In the genomic region with DNA sequence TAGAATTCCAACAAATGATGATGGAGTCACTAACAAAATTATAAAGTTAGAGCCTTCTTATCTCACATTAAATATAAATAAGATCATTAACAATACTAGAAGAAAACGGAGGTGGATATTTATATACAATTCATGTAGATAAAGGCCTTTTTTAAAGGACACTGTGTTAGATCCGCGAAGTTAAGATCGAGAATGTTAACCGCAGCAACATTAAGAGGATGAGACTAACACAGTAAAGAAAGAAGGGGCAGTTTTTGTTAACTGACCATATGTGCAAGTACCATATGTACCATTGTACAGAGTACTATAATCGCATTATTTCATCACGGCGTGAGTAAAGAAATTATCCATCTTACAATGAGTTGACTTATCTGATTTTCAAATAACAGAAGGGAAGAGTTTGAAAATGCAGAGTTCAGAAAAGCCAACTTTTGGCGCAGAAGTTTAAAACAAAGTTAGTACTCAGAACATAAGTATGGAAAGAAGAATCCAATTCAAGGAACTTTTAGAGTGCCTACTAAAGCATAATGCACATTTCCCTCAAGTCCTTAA, we compare ENCODE assay signal across 8 cellular contexts. TPM values are rescaled to one million over a fixed set of nuclear protein-coding genes. Genes with fewer than 3 reads are reported as not detected.
A peak's percentile ranks its signal among the peaks of the same experiment; 100 is the strongest.
DNase-seq lines count a peak whose midpoint lies in the region; ATAC-seq and TF ChIP-seq lines count a peak whose summit lies in the region.

No MANE protein-coding gene starts in this region.

- peak overlapping the region; percentile 96 for H3K4me3 Mint-ChIP-seq in Caco-2 (ENCODE audit: unreplicated experiment)
- peak overlapping the region; percentile 96 to 98 for H3K4me3 Mint-ChIP-seq in effector memory CD8-positive, alpha-beta T cell

- no peaks in the 10 kb centered on the region for H3K9me3 Mint-ChIP-seq in Caco-2 (ENCODE audit: unreplicated experiment)
- no peaks in the 10 kb centered on the region for H3K9me3 Mint-ChIP-seq in effector memory CD8-positive, alpha-beta T cell

- no TSS peak for BruUV-seq in Caco-2 (replicated peaks; lab: Mats Ljungman, UMichigan)

- H3K27me3 ChIP-seq in Caco-2 (replicated peaks; ENCODE audit: control insufficient read depth, insufficient read depth, low read length), result no peaks in the 10 kb centered on the region
- H3K27me3 ChIP-seq in neutrophil, result no peaks in the 10 kb centered on the region

- peaks cover 6% of the 10 kb centered on the region for H3K27me3 Mint-ChIP-seq in Caco-2 (ENCODE audit: insufficient read depth, unreplicated experiment)
- H3K27me3 Mint-ChIP-seq in effector memory CD8-positive, alpha-beta T cell, result no peaks in the 10 kb centered on the region

- DNase-seq in Caco-2 (no peak), NCI-H69 (lab: John Stamatoyannopoulos, UW) (peak; percentile 60), substantia nigra (lab: John Stamatoyannopoulos, UW) (no peak), occipital lobe (lab: John Stamatoyannopoulos, UW) (no peak), NCI-H1048 (lab: John Stamatoyannopoulos, UW) (no peak), NCI-H2196 treated with DMSO at 0.1 percent for 48 hours (lab: John Stamatoyannopoulos, UW; ENCODE audit: unreplicated experiment) (no peak)
- no peak for DNase-seq in effector memory CD8-positive, alpha-beta T cell

- intact Hi-C loops in Caco-2 (cut with micrococcal nuclease; ENCODE audit: unreplicated experiment), result no loop called here

- no peak for ATAC-seq in effector memory CD8-positive, alpha-beta T cell (replicated peaks)

- H3K4me3 ChIP-seq in Caco-2 (ENCODE audit: low read depth, low read length) (peak overlapping the region; percentile 80), neutrophil (ENCODE audit: low read depth in 1 of 2, low read length in 1 of 2) (peak overlapping the region; percentile 81 to 84)

- no peak overlapping the region for H3K27ac ChIP-seq in neutrophil
- no peak overlapping the region for H3K27ac ChIP-seq in substantia nigra (ENCODE audit: low read depth, low read length, poor library complexity, severe bottlenecking)

- CTCF ChIA-PET in Caco-2 (lab: Charles Lee), result no interaction called here

- no peaks in the 10 kb centered on the region for H3K36me3 Mint-ChIP-seq in Caco-2 (ENCODE audit: insufficient read depth, unreplicated experiment)
- H3K36me3 Mint-ChIP-seq in effector memory CD8-positive, alpha-beta T cell (ENCODE audit: insufficient read depth), result peaks cover 12% of the 10 kb centered on the region

- TF ChIP-seq CTCF in Caco-2 (IDR thresholded peaks at IDR 0.05; ENCODE audit: insufficient read depth in 1 of 2, low read depth in 1 of 2, low read length in 1 of 2, severe bottlenecking in 1 of 2, unreplicated experiment in 1 of 2), result no peak
- no peak for TF ChIP-seq CTCF in neutrophil (IDR thresholded peaks at IDR 0.05)

- H3K9me3 ChIP-seq in Caco-2 (peaks cover 5% of the 10 kb centered on the region; the same call in 1 of the 2 replicates), neutrophil (no peaks in the 10 kb centered on the region)

- H3K27ac Mint-ChIP-seq in Caco-2 (ENCODE audit: unreplicated experiment), result peak overlapping the region; percentile 92
- H3K27ac Mint-ChIP-seq in effector memory CD8-positive, alpha-beta T cell, result peak overlapping the region; percentile 88 to 93

- H3K36me3 ChIP-seq in Caco-2 (ENCODE audit: control insufficient read depth, insufficient read depth, low read length) (no peaks in the 10 kb centered on the region), neutrophil (no peaks in the 10 kb centered on the region)

- H3K4me1 ChIP-seq in Caco-2, result peaks cover 30% of the 10 kb centered on the region
- peaks cover 16 to 22% of the 10 kb centered on the region in 2 experiments for H3K4me1 ChIP-seq in neutrophil (ENCODE audit: control insufficient read depth in 1 of 2, insufficient read depth in 1 of 2, low read depth in 1 of 2, low read length in 1 of 2)

- POLR2A ChIA-PET in Caco-2 (lab: Charles Lee), result no interaction called here

- H3K4me1 Mint-ChIP-seq in Caco-2 (ENCODE audit: low read depth, unreplicated experiment), result peaks cover 15% of the 10 kb centered on the region
- peaks cover 25 to 44% of the 10 kb centered on the region in 2 donors for H3K4me1 Mint-ChIP-seq in effector memory CD8-positive, alpha-beta T cell (ENCODE audit: low read depth in 2 of 2)

RNA-seq across cellular contexts. Expression of gene FBXL4, which starts 1.4 kb away (rescaled TPM):
- total RNA-seq in Caco-2 (2022) (5.9 and 7.4 TPM in 2 replicates), occipital lobe (44.6 TPM)
